ENCODE assay signal across 15 cellular contexts in the genomic region with DNA sequence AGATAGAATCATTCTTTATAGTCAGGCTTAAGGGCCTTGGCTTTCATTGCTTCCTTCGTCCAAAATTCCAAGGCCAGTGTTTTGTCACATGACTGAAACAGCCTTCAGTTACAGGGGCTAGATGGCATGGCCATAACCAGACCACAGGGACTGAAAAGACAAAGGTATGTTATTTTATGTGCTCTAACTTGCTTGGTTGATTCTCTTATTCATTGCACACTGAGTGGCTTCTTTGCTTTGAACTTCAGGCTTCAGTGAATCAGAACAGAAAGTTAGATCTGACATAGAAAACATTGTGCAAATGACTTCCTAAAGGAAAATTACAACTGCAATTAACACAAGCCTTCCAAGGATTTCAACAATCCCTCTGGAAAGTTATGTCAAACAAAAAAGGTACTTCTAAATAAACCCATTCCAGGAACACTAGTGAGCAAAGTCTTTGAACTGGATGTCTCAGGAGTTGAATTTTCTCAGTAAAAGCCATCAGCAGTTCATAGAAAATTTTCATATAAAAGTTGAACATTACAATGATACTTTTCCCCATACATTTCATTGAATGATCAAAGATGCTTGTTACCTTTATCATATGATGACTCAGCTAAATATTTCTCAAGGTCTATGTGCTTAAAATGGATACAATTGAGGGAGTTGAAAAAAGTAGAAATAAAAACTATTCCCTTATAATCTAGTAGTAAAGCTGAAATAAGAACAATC.
DNase-seq lines count a peak whose midpoint lies in the region; ATAC-seq, FAIRE-seq and TF ChIP-seq lines count a peak whose summit lies in the region.
"Had no signal": no experiment of that assay in that cellular context is flagged by ENCODE, and none has a peak within 500 bp of the region (broad histone marks: within the 10 kb centered on the region; RNA-seq: fewer than 3 reads in every experiment).

No MANE protein-coding gene starts in this region.

- TF ChIP-seq POLR2A in tibial nerve (IDR thresholded peaks at IDR 0.05), result no peak
- TF ChIP-seq POLR2A in adrenal gland (IDR thresholded peaks at IDR 0.05), result no peak

- H3K27ac ChIP-seq in tibial nerve, result no peak overlapping the region
- H3K27ac ChIP-seq in adrenal gland, result no peak overlapping the region
- H3K27ac ChIP-seq: KMS-11, neutrophil, sigmoid colon, SJCRH30 had no signal

- H3K9me3 ChIP-seq in tibial nerve (no peaks in the 10 kb centered on the region), adrenal gland (replicated peaks in 1 of 3) (no peaks in the 10 kb centered on the region)
- H3K9me3 ChIP-seq: neutrophil, sigmoid colon, SJCRH30 had no signal

- H3K4me1 ChIP-seq in tibial nerve (no peaks in the 10 kb centered on the region), adrenal gland (replicated peaks in 1 of 2) (peaks cover 0 to 6% of the 10 kb centered on the region in 2 donors)
- H3K4me1 ChIP-seq: SJCRH30 had no signal

- H3K4me3 ChIP-seq in tibial nerve (no peak overlapping the region), adrenal gland (no peak overlapping the region)
- H3K4me3 ChIP-seq: lung, sigmoid colon, SJCRH30 had no signal

- no peak for TF ChIP-seq CTCF in tibial nerve (IDR thresholded peaks at IDR 0.05)
- no peak for TF ChIP-seq CTCF in adrenal gland (IDR thresholded peaks at IDR 0.05)

- FAIRE-seq in frontal cortex (lab: Jason Lieb, UNC), result no peak

- 40 to 50% methylated on average over 1 of the region's 1 CpG for WGBS in tibial nerve, 2 donors
- 19 to 33% (median 30%) methylated on average over 1 of the region's 1 CpG for WGBS in adrenal gland, 4 donors

- TF ChIP-seq EP300 in tibial nerve (IDR thresholded peaks at IDR 0.05), result no peak

- peak; percentile 34 for ATAC-seq in GM18519 (IDR thresholded peaks at IDR 0.05; ENCODE audit: low FRiP score, unreplicated experiment)
- peak; percentile 41 for ATAC-seq in GM21619 (IDR thresholded peaks at IDR 0.05; ENCODE audit: unreplicated experiment)
- peak; percentile 7 for ATAC-seq in HG03378 (IDR thresholded peaks at IDR 0.05; ENCODE audit: unreplicated experiment)

- intact Hi-C loops in adrenal gland (cut with DNase I), result no loop called here

- H3K27me3 ChIP-seq in tibial nerve (no peaks in the 10 kb centered on the region), adrenal gland (no peaks in the 10 kb centered on the region)
- H3K27me3 ChIP-seq: neutrophil, sigmoid colon, SJCRH30 had no signal

- DNase-seq in kidney tubule cell (ENCODE audit: low spot score), result peak; percentile 89
- DNase-seq in tibial nerve (ENCODE audit: low spot score in 2 of 2), result no peak
- no peak for DNase-seq in frontal cortex (ENCODE audit: low spot score in 2 of 2)
- DNase-seq in adrenal gland, result no peak
- DNase-seq in islet precursor cell, result no peak
- DNase-seq: DMS79 treated with DMSO at 0.1 percent for 48 hours, NCI-H1694, sigmoid colon, SJCRH30 had no signal

- H3K36me3 ChIP-seq in tibial nerve (no peaks in the 10 kb centered on the region), adrenal gland (replicated peaks in 1 of 2) (no peaks in the 10 kb centered on the region)
- H3K36me3 ChIP-seq: neutrophil, sigmoid colon, SJCRH30 had no signal
